Comparison of ENCODE assay signal across 15 cellular contexts in genomic region chr17:2844386-2844785, GRCh38. TPM values are rescaled to one million over a fixed set of nuclear protein-coding genes. Genes with fewer than 3 reads are reported as not detected.
A peak's percentile ranks its signal among the peaks of the same experiment; 100 is the strongest.
DNase-seq lines count a peak whose midpoint lies in the region; ATAC-seq and TF ChIP-seq lines count a peak whose summit lies in the region.
"Had no signal": no experiment of that assay in that cellular context is flagged by ENCODE, and none has a peak within 500 bp of the region (broad histone marks: within the 10 kb centered on the region; RNA-seq: fewer than 3 reads in every experiment).

No MANE protein-coding gene starts in this region.

- intact Hi-C loops in Right ventricle myocardium superior (cut with DNase I), result no loop called here

- H3K27me3 Mint-ChIP-seq in glutamatergic neuron (ENCODE audit: unreplicated experiment), result peaks cover 7% of the 10 kb centered on the region

- peak overlapping the region; percentile 66 for H3K27ac Mint-ChIP-seq in glutamatergic neuron (ENCODE audit: unreplicated experiment)
- H3K27ac Mint-ChIP-seq: activated naive CD8-positive, alpha-beta T cell had no signal

- no peaks in the 10 kb centered on the region for H3K36me3 ChIP-seq in MG63

- no peak overlapping the region for H3K4me3 ChIP-seq in AG04450 (ENCODE audit: low read depth, low read length)
- H3K4me3 ChIP-seq in MG63, result no peak overlapping the region
- H3K4me3 ChIP-seq: coronary artery, testis had no signal

- H3K9me3 Mint-ChIP-seq in glutamatergic neuron (ENCODE audit: unreplicated experiment), result peaks cover 5% of the 10 kb centered on the region

- H3K4me3 Mint-ChIP-seq in glutamatergic neuron (ENCODE audit: unreplicated experiment), result no peak overlapping the region
- H3K4me3 Mint-ChIP-seq: activated naive CD8-positive, alpha-beta T cell had no signal

- H3K9me3 ChIP-seq in AG04450 (ENCODE audit: control insufficient read depth, insufficient read depth, low read length), result no peaks in the 10 kb centered on the region
- H3K9me3 ChIP-seq in MG63, result no peaks in the 10 kb centered on the region
- H3K9me3 ChIP-seq: neutrophil, testis had no signal

- TF ChIP-seq CTCF in AG04450 (IDR thresholded peaks at IDR 0.05; ENCODE audit: low read depth, low read length), result peak; percentile 32; the same call in 1 of the 2 replicates
- no peak for TF ChIP-seq CTCF in glutamatergic neuron (IDR thresholded peaks at IDR 0.05; ENCODE audit: partially characterized antibody, unreplicated experiment)

- H3K27me3 ChIP-seq in AG04450 (ENCODE audit: control insufficient read depth, insufficient read depth, low read length), result no peaks in the 10 kb centered on the region
- no peaks in the 10 kb centered on the region for H3K27me3 ChIP-seq in MG63
- H3K27me3 ChIP-seq: neutrophil, testis had no signal

- H3K27ac ChIP-seq in AG04450 (ENCODE audit: low read depth, low read length), result no peak overlapping the region
- H3K27ac ChIP-seq: coronary artery, neutrophil, testis had no signal

- no peak for DNase-seq in AG04450 (ENCODE audit: low read depth, low spot score)
- peak; percentile 79 for DNase-seq in DMS53 treated with DMSO at 0.1 percent for 48 hours (lab: John Stamatoyannopoulos, UW; ENCODE audit: unreplicated experiment)
- DNase-seq in NCI-H510A treated with DMSO at 0.1 percent for 48 hours (lab: John Stamatoyannopoulos, UW), result peak; percentile 76
- DNase-seq in glutamatergic neuron, result no peak
- no peak for DNase-seq in MG63
- no peak for DNase-seq in SKM-1 treated with dmso at 0.1 percent for 144 hours (lab: John Stamatoyannopoulos, UW; ENCODE audit: unreplicated experiment)
- DNase-seq in Right ventricle myocardium superior, result no peak
- DNase-seq: Kasumi-1, NCI-H524 treated with DMSO at 0.1 percent for 48 hours, testis had no signal

- ATAC-seq in GM19397 (IDR thresholded peaks at IDR 0.05; ENCODE audit: unreplicated experiment) (no peak), Right ventricle myocardium superior (ENCODE audit: poor library complexity) (no peak)
- ATAC-seq: left lobe of liver had no signal

- CTCF ChIA-PET in AG04450 (lab: Charles Lee), result interaction anchor here (0.7 to 1.8 kb wide), 4 partner anchors 15 to 169 kb away, joined by 3 to 7 read pairs (median 4); no protein-coding TSS in a partner anchor

- H3K4me1 Mint-ChIP-seq in glutamatergic neuron (ENCODE audit: low read depth, unreplicated experiment), result peaks cover 14% of the 10 kb centered on the region

- POLR2A ChIA-PET in AG04450 (lab: Yijun Ruan, JAX), result interaction anchor here (0.8 kb wide), 1 partner anchor 169 kb away, joined by 3 read pairs; no protein-coding TSS in a partner anchor

- no peaks in the 10 kb centered on the region for H3K36me3 Mint-ChIP-seq in glutamatergic neuron (ENCODE audit: unreplicated experiment)

RNA-seq across cellular contexts. Expression of gene RAP1GAP2, which starts 48.1 kb away (rescaled TPM):
- polyA plus RNA-seq in AG04450 (2011; rRNA removed), result 2.8 and 3.4 TPM in 2 replicates
- polyA minus RNA-seq in AG04450 (2011; rRNA and poly(A)+ RNA removed), result 5.0 and 5.9 TPM in 2 replicates
- total RNA-seq in glutamatergic neuron (ENCODE audit: unreplicated experiment), result 86.0 TPM
- total RNA-seq in MG63 (2014; rRNA removed; shearing (Covaris generic); ENCODE audit: low replicate concordance), result 4.1 and 4.4 TPM in 2 replicates
- total RNA-seq in Right ventricle myocardium superior, result 46.8 TPM

Comparison
In these comparisons a context has a peak if more than half of its experiments do, and no peak if none do; other contexts are left out.
1. DNase-seq: peak in DMS53 treated with DMSO at 0.1 percent for 48 hours (single experiment) and NCI-H510A treated with DMSO at 0.1 percent for 48 hours (single experiment); none in AG04450 (single experiment), glutamatergic neuron (single experiment), MG63 (single experiment), SKM-1 treated with dmso at 0.1 percent for 144 hours (single experiment) and Right ventricle myocardium superior (single experiment).